ENCODE assay signal across 9 cellular contexts in the genomic region with DNA sequence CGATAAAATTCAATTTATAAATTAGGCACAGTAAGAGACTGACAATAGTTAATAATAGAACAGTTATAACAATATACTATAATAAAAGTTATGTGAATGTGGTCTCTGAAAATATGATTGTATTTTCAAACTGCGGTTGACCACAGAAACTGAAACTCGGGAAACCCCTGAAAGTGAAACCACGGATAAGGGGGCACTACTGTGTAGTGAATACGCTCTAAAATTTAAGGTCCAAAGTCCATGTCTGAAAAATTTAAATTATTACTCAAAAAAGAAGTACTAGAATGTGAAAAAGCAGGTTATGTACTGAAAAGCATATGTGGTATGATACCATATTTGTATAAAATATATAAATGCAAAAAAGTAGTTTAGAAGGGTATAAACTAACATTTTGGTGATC. TPM values are rescaled to one million over a fixed set of nuclear protein-coding genes. Genes with fewer than 3 reads are reported as not detected.
DNase-seq lines count a peak whose midpoint lies in the region; ATAC-seq, FAIRE-seq and TF ChIP-seq lines count a peak whose summit lies in the region.
"Had no signal": no experiment of that assay in that cellular context is flagged by ENCODE, and none has a peak within 500 bp of the region (broad histone marks: within the 10 kb centered on the region; RNA-seq: fewer than 3 reads in every experiment).

No MANE protein-coding gene starts in this region.

- in situ Hi-C loops in astrocyte of the spinal cord (cut with HindIII; ENCODE audit: low sequenced_read_pairs) = no loop called here

- peaks cover 53% of the 10 kb centered on the region for H3K4me1 Mint-ChIP-seq in activated naive CD4-positive, alpha-beta T cell treated with anti-CD3 and anti-CD28 coated beads, Interleukin-2, amount 50 U/mL, for 24 hours
- peaks cover 24% of the 10 kb centered on the region for H3K4me1 Mint-ChIP-seq in activated naive CD4-positive, alpha-beta T cell treated with anti-CD3 and anti-CD28 coated beads for 36 hours (ENCODE audit: low read depth)

- no peak for FAIRE-seq in HTR-8/SVneo (lab: Jason Lieb, UNC)

- H3K27me3 ChIP-seq in right lobe of liver (no peaks in the 10 kb centered on the region), upper lobe of right lung (no peaks in the 10 kb centered on the region)

- H3K9me3 ChIP-seq in right lobe of liver (no peaks in the 10 kb centered on the region), upper lobe of right lung (no peaks in the 10 kb centered on the region)

- peak in 1 of 4 donors; percentile 18 for ATAC-seq in right lobe of liver
- no peak for ATAC-seq in upper lobe of right lung
- no peak for ATAC-seq in HG02678 (IDR thresholded peaks at IDR 0.05; ENCODE audit: unreplicated experiment)
- no peak for ATAC-seq in activated CD4-positive, CD25-positive, alpha-beta regulatory T cell treated with anti-CD3 and anti-CD28 coated beads, Interleukin-2, amount 50 U/mL, for 24 hours

- CTCF ChIA-PET in activated naive CD4-positive, alpha-beta T cell treated with anti-CD3 and anti-CD28 coated beads for 36 hours (lab: Charles Lee) = no interaction called here

- H3K36me3 ChIP-seq in right lobe of liver (peaks cover 0 to 12% (median 3%) of the 10 kb centered on the region in 4 donors), upper lobe of right lung (peaks cover 6% of the 10 kb centered on the region)

- H3K27me3 Mint-ChIP-seq in activated naive CD4-positive, alpha-beta T cell treated with anti-CD3 and anti-CD28 coated beads, Interleukin-2, amount 50 U/mL, for 24 hours = no peaks in the 10 kb centered on the region
- no peaks in the 10 kb centered on the region for H3K27me3 Mint-ChIP-seq in activated naive CD4-positive, alpha-beta T cell treated with anti-CD3 and anti-CD28 coated beads for 36 hours (ENCODE audit: low read depth)

- WGBS in right lobe of liver (ENCODE audit: insufficient coverage, low coverage, low lambda C conversion rate, missing lambda C conversion rate) = 2% methylated on average over 5 of the region's 5 CpGs

- no peaks in the 10 kb centered on the region for H3K36me3 Mint-ChIP-seq in activated naive CD4-positive, alpha-beta T cell treated with anti-CD3 and anti-CD28 coated beads, Interleukin-2, amount 50 U/mL, for 24 hours
- no peaks in the 10 kb centered on the region for H3K36me3 Mint-ChIP-seq in activated naive CD4-positive, alpha-beta T cell treated with anti-CD3 and anti-CD28 coated beads for 36 hours (ENCODE audit: low read depth)

- peak overlapping the region; percentile 94 for H3K4me3 ChIP-seq in astrocyte of the spinal cord (ENCODE audit: low read depth, low read length)
- peak overlapping the region; percentile 61 to 88 (median 88) for H3K4me3 ChIP-seq in right lobe of liver
- peak overlapping the region; percentile 93 for H3K4me3 ChIP-seq in upper lobe of right lung

- TF ChIP-seq CTCF in astrocyte of the spinal cord (IDR thresholded peaks at IDR 0.05; ENCODE audit: low read depth, low read length) = no peak
- no peak for TF ChIP-seq CTCF in right lobe of liver (IDR thresholded peaks at IDR 0.05)
- TF ChIP-seq CTCF in upper lobe of right lung (IDR thresholded peaks at IDR 0.05) = no peak

- TF ChIP-seq POLR2A in right lobe of liver (IDR thresholded peaks at IDR 0.05) = no peak

- H3K4me1 ChIP-seq in right lobe of liver = peaks cover 0 to 41% (median 11%) of the 10 kb centered on the region in 4 donors
- H3K4me1 ChIP-seq in upper lobe of right lung = peaks cover 27% of the 10 kb centered on the region

- peak overlapping the region; percentile 93 for H3K4me3 Mint-ChIP-seq in activated naive CD4-positive, alpha-beta T cell treated with anti-CD3 and anti-CD28 coated beads, Interleukin-2, amount 50 U/mL, for 24 hours
- no peak overlapping the region for H3K4me3 Mint-ChIP-seq in activated naive CD4-positive, alpha-beta T cell treated with anti-CD3 and anti-CD28 coated beads for 36 hours

- H3K27ac ChIP-seq in right lobe of liver = peak overlapping the region; percentile 92 to 98 (median 94)
- peak overlapping the region; percentile 98 for H3K27ac ChIP-seq in upper lobe of right lung

- no peak overlapping the region for H3K27ac Mint-ChIP-seq in activated naive CD4-positive, alpha-beta T cell treated with anti-CD3 and anti-CD28 coated beads, Interleukin-2, amount 50 U/mL, for 24 hours
- no peak overlapping the region for H3K27ac Mint-ChIP-seq in activated naive CD4-positive, alpha-beta T cell treated with anti-CD3 and anti-CD28 coated beads for 36 hours

- no peak for DNase-seq in activated naive CD4-positive, alpha-beta T cell treated with anti-CD3 and anti-CD28 coated beads for 36 hours
- DNase-seq in astrocyte of the spinal cord (ENCODE audit: low read depth, low spot score) (peak; percentile 25), right lobe of liver (no peak), upper lobe of right lung (no peak), HTR-8/SVneo (ENCODE audit: insufficient read length, low spot score) (no peak)
- DNase-seq: stimulated activated CD4-positive, alpha-beta T cell treated with anti-CD3 and anti-CD28 coated beads, Interleukin-12 subunit alpha, Interleukin-12 subunit beta, amount 100 ng/mL, for 4 hours had no signal

- no peaks in the 10 kb centered on the region for H3K9me3 Mint-ChIP-seq in activated naive CD4-positive, alpha-beta T cell treated with anti-CD3 and anti-CD28 coated beads, Interleukin-2, amount 50 U/mL, for 24 hours
- no peaks in the 10 kb centered on the region for H3K9me3 Mint-ChIP-seq in activated naive CD4-positive, alpha-beta T cell treated with anti-CD3 and anti-CD28 coated beads for 36 hours

- intact Hi-C loops in activated naive CD4-positive, alpha-beta T cell treated with anti-CD3 and anti-CD28 coated beads for 36 hours (cut with micrococcal nuclease) = loop anchor here (5.0 kb wide), 1 partner anchor 421 kb away; a partner anchor contains a TSS
- intact Hi-C loops in right lobe of liver (cut with DNase I) (no loop called here), upper lobe of right lung (cut with DNase I) (no loop called here)

RNA-seq across cellular contexts. Expression of a gene that starts 1.9 kb away (rescaled TPM):
- total RNA-seq in activated naive CD4-positive, alpha-beta T cell treated with anti-CD3 and anti-CD28 coated beads for 36 hours = 1 to 10 TPM; 2.7 to 3.9 TPM
- 100 to 1,000 TPM in 3 of 6 experiments, 10 to 100 TPM in 3; 54.0 to 224 (median 124) TPM for total RNA-seq in right lobe of liver
- total RNA-seq in upper lobe of right lung = 53.8 TPM

Comparison
In these comparisons a context has a peak if more than half of its experiments do, and no peak if none do; other contexts are left out.
1. RNA of a gene that starts 1.9 kb away (total RNA-seq): 54.0 to 224 TPM in right lobe of liver and 53.8 TPM in upper lobe of right lung (single experiment); 2.7 to 3.9 TPM in activated naive CD4-positive, alpha-beta T cell treated with anti-CD3 and anti-CD28 coated beads for 36 hours; every median in the first group is over 10 times any median in the second.
2. Peak in every context shown above with its lines, with median percentiles within 50 percentile points of each other: H3K4me3 ChIP-seq.